ENCODE assay signal across 1 cellular context in the genomic region with DNA sequence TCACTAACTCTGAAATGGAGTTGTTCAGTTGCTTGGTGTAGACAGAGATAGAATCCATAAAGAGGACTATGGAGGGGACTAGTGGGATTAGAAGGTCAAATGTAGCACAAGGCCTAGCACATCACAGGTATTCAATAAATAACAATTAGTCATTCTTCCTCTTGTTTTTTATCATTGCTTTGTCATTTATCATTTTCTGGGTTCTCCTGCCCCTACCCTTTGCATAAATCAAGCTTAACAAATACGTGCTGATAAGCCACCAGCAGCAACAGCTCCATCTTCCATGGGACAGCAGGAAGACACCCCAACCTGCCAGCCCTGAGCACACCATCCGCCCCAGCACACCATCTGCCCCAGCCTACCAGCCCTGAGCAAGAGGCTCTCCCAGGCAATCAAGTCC.
TF ChIP-seq lines count a peak whose summit lies in the region.

No MANE protein-coding gene starts in this region.

TF ChIP-seq in GM23338, 12 proteins besides CTCF, POLR2A, EP300 and RAD21 (continued from another document):
- TF ChIP-seq EZH2phosphoT487 (IDR thresholded peaks at IDR 0.05; ENCODE audit: unreplicated experiment): no peak
- no peak for TF ChIP-seq POLR2AphosphoS5 (IDR thresholded peaks at IDR 0.05; ENCODE audit: low read depth)
